18 cellular contexts compared by ENCODE assay signal in the genomic region with DNA sequence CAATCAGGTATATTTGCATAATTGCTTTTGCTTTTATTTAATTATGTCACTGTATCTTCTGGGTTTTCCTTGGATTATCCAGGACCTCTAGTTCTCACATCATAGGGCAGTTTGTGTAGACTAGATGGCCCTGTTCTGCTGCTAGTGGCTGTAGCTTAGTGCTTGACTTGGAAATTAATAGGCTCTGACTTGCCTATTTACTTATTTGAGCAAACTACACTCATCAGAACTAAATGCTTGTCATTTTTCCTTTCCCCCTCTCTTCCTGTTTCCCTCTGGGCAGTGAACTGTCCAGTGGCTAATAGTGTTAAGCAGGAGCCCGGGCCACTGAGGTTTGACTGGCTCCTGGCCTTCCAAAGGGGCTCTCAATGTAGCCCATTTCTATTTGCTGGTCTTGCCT.
A peak's percentile ranks its signal among the peaks of the same experiment; 100 is the strongest.
DNase-seq lines count a peak whose midpoint lies in the region; ATAC-seq, FAIRE-seq and TF ChIP-seq lines count a peak whose summit lies in the region.
"Had no signal": no experiment of that assay in that cellular context is flagged by ENCODE, and none has a peak within 500 bp of the region (broad histone marks: within the 10 kb centered on the region; RNA-seq: fewer than 3 reads in every experiment).

No MANE protein-coding gene starts in this region.

- H3K4ac ChIP-seq in IMR-90 (ENCODE audit: low read depth, low read length): peak overlapping the region; percentile 40; the same call in 1 of the 2 replicates

- H3K36me3 ChIP-seq in IMR-90 (ENCODE audit: control insufficient read depth, insufficient read depth, low read length): peaks cover 2% of the 10 kb centered on the region; the same call in 1 of the 2 replicates
- peaks cover 13% of the 10 kb centered on the region for H3K36me3 ChIP-seq in adipocyte (ENCODE audit: control insufficient read depth, insufficient read depth, low read length, severe bottlenecking)
- peaks cover 26% of the 10 kb centered on the region for H3K36me3 ChIP-seq in skeletal muscle satellite cell (ENCODE audit: insufficient read depth, low read length)
- H3K36me3 ChIP-seq in hepatocyte (replicated peaks; ENCODE audit: insufficient read depth, low read depth): no peaks in the 10 kb centered on the region

- H3K9ac ChIP-seq in IMR-90 (ENCODE audit: low read depth, low read length): no peak overlapping the region
- H3K9ac ChIP-seq in adipocyte (ENCODE audit: low read length): no peak overlapping the region
- H3K9ac ChIP-seq in skeletal muscle satellite cell (ENCODE audit: low read depth, low read length): peak overlapping the region; percentile 44
- H3K9ac ChIP-seq: neural progenitor cell had no signal

- intact Hi-C loops in IMR-90 (cut with micrococcal nuclease): loop anchor here (5.0 kb wide), 1 partner anchor 133 kb away; no protein-coding TSS in a partner anchor

- TF ChIP-seq CTCF in IMR-90 (conservative IDR thresholded peaks at IDR 0.05; ENCODE audit: low read depth, low read length) (no peak), hepatocyte (IDR thresholded peaks at IDR 0.05; ENCODE audit: poor library complexity) (no peak)

- no peak overlapping the region for H2BK15ac ChIP-seq in IMR-90 (ENCODE audit: low read depth, low read length)

- H3K79me2 ChIP-seq in hepatocyte: no peaks in the 10 kb centered on the region

- in situ Hi-C loops in IMR-90 (cut with MboI; ENCODE audit: low sequenced_read_pairs): no loop called here

- no peaks in the 10 kb centered on the region for H3K9me2 ChIP-seq in hepatocyte (replicated peaks; ENCODE audit: insufficient read depth)

- no peak overlapping the region for H3K23ac ChIP-seq in IMR-90 (ENCODE audit: low read depth, low read length)

- H2AK5ac ChIP-seq in IMR-90 (ENCODE audit: low read depth, low read length): no peak overlapping the region

- H4K20me1 ChIP-seq in IMR-90 (ENCODE audit: insufficient read depth, low read length): no peaks in the 10 kb centered on the region
- no peaks in the 10 kb centered on the region for H4K20me1 ChIP-seq in hepatocyte (ENCODE audit: insufficient read depth, poor library complexity, severe bottlenecking)

- H4K8ac ChIP-seq in IMR-90 (ENCODE audit: low read depth in 2 of 2, low read length in 2 of 2): no peak overlapping the region; a peak in 1 of 4 replicates

- H3K9me3 ChIP-seq in IMR-90 (ENCODE audit: control insufficient read depth, insufficient read depth, low read length) (no peaks in the 10 kb centered on the region), adipocyte (ENCODE audit: control insufficient read depth, low read length) (no peaks in the 10 kb centered on the region), skeletal muscle satellite cell (replicated peaks; ENCODE audit: low read length) (no peaks in the 10 kb centered on the region), hepatocyte (ENCODE audit: low read depth) (no peaks in the 10 kb centered on the region)
- H3K9me3 ChIP-seq: esophagus squamous epithelium, mucosa of descending colon, upper lobe of left lung had no signal

- FAIRE-seq in HTR-8/SVneo (lab: Jason Lieb, UNC): no peak

- no peak overlapping the region for H3K4me3 ChIP-seq in IMR-90 (ENCODE audit: insufficient read depth, low read depth, low read length)
- no peak overlapping the region for H3K4me3 ChIP-seq in adipocyte (ENCODE audit: low read length)
- H3K4me3 ChIP-seq in skeletal muscle satellite cell (ENCODE audit: low read length): no peak overlapping the region
- H3K4me3 ChIP-seq in hepatocyte: no peak overlapping the region
- H3K4me3 ChIP-seq: esophagus squamous epithelium, mucosa of descending colon, neural progenitor cell, upper lobe of left lung had no signal

- no peak overlapping the region for H3K27ac ChIP-seq in IMR-90 (ENCODE audit: insufficient read depth, low read length)
- H3K27ac ChIP-seq in hepatocyte: no peak overlapping the region
- H3K27ac ChIP-seq: esophagus squamous epithelium, neural progenitor cell, upper lobe of left lung had no signal

- H2BK120ac ChIP-seq in IMR-90 (ENCODE audit: low read depth, low read length): no peak overlapping the region

- no TSS peak for BruUV-seq in IMR-90 (replicated peaks; lab: Mats Ljungman, UMichigan)

- DNase-seq in IMR-90 (peak; percentile 43), adipocyte (ENCODE audit: low read depth) (peak; percentile 24), iris pigment epithelial cell (ENCODE audit: low read depth) (peak; percentile 70), HTR-8/SVneo (ENCODE audit: insufficient read length, low spot score) (no peak), hepatocyte (ENCODE audit: low spot score) (no peak), NCI-H146 treated with DMSO at 0.1 percent for 48 hours (lab: John Stamatoyannopoulos, UW; ENCODE audit: unreplicated experiment) (no peak)
- DNase-seq: activated CD4-positive, alpha-beta memory T cell treated with anti-CD3 and anti-CD28 coated beads for 36 hours; activated gamma-delta T cell treated with Interleukin-2 at 50 U/mL for 16 hours; amygdala; DMS79 treated with DMSO at 0.1 percent for 48 hours; esophagus squamous epithelium; mucosa of descending colon; NCI-H1436 treated with DMSO at 0.1 percent for 48 hours; upper lobe of left lung had no signal

- H3K18ac ChIP-seq in IMR-90 (ENCODE audit: low read depth, low read length): no peak overlapping the region

- dilution Hi-C loops in IMR-90 (cut with HindIII; ENCODE audit: low sequenced_read_pairs, unreplicated experiment): no loop called here

- POLR2A ChIA-PET in IMR-90 (lab: Charles Lee; ENCODE audit: unreplicated experiment): interaction anchor here (0.5 kb wide), 1 partner anchor 23 kb away, joined by 5 read pairs; no protein-coding TSS in a partner anchor

- no peak overlapping the region for H3K4me2 ChIP-seq in IMR-90 (ENCODE audit: low read depth, low read length)
- H3K4me2 ChIP-seq in skeletal muscle satellite cell (ENCODE audit: low read length): no peak overlapping the region
- no peak overlapping the region for H3K4me2 ChIP-seq in hepatocyte
- H3K4me2 ChIP-seq: neural progenitor cell had no signal

- H3K9me1 ChIP-seq in IMR-90 (ENCODE audit: insufficient read depth, low read length): no peaks in the 10 kb centered on the region

- no peak overlapping the region for H3K56ac ChIP-seq in IMR-90 (ENCODE audit: extremely low read depth, insufficient read depth, low read length)

- peak overlapping the region; percentile 37 for H2BK5ac ChIP-seq in IMR-90 (ENCODE audit: low read depth, low read length, poor library complexity, severe bottlenecking)

- no peaks in the 10 kb centered on the region for H3K27me3 ChIP-seq in IMR-90 (ENCODE audit: control insufficient read depth, insufficient read depth, low read length)
- no peaks in the 10 kb centered on the region for H3K27me3 ChIP-seq in adipocyte (replicated peaks; ENCODE audit: control insufficient read depth, insufficient read depth, low read length)
- no peaks in the 10 kb centered on the region for H3K27me3 ChIP-seq in skeletal muscle satellite cell (ENCODE audit: control insufficient read depth, insufficient read depth, low read length)
- no peaks in the 10 kb centered on the region for H3K27me3 ChIP-seq in hepatocyte
- H3K27me3 ChIP-seq: esophagus squamous epithelium, neural progenitor cell, upper lobe of left lung had no signal

- CTCF ChIA-PET in IMR-90 (lab: Yijun Ruan, JAX): no interaction called here

- ATAC-seq in IMR-90 (ENCODE audit: low read depth): peak; percentile 76
- ATAC-seq: left lobe of liver, mucosa of descending colon, WTC11 had no signal

- WGBS in IMR-90 (ENCODE audit: extremely low coverage in 2 of 2, insufficient read length in 1 of 2), 2 experiments: no CpG with 5 or more reads among the region's 1 CpG
- 90% methylated on average over 1 of the region's 1 CpG for WGBS in hepatocyte (ENCODE audit: low lambda C conversion rate, missing lambda C conversion rate)

- 0 out of 2 replicates have a peak overlapping the region, but pooled peaks have one; percentile 1 for H3K14ac ChIP-seq in IMR-90 (replicated peaks; ENCODE audit: low read depth, low read length)

- no peak overlapping the region for H2BK20ac ChIP-seq in IMR-90 (ENCODE audit: low read depth, low read length)

- no peak overlapping the region for H4K91ac ChIP-seq in IMR-90 (ENCODE audit: insufficient read depth, low read depth, low read length)

- H2AK9ac ChIP-seq in IMR-90 (replicated peaks; ENCODE audit: low read depth, low read length, poor library complexity): no peak overlapping the region

- TF ChIP-seq POLR2A in IMR-90 (IDR thresholded peaks at IDR 0.05; ENCODE audit: low read depth, low read length): no peak

- H3K4me1 ChIP-seq in IMR-90 (ENCODE audit: control insufficient read depth, insufficient read depth, low read length) (peaks cover 2% of the 10 kb centered on the region; the same call in 1 of the 2 replicates), adipocyte (ENCODE audit: control insufficient read depth, insufficient read depth, low read length) (peaks cover 14% of the 10 kb centered on the region), skeletal muscle satellite cell (ENCODE audit: control insufficient read depth, insufficient read depth, low read length) (peaks cover 32% of the 10 kb centered on the region), hepatocyte (ENCODE audit: insufficient read depth) (no peaks in the 10 kb centered on the region)
- H3K4me1 ChIP-seq: esophagus squamous epithelium, neural progenitor cell, upper lobe of left lung had no signal

- no peak overlapping the region for H4K5ac ChIP-seq in IMR-90 (ENCODE audit: low read depth, low read length)

- TF ChIP-seq RAD21 in IMR-90 (IDR thresholded peaks at IDR 0.05; ENCODE audit: low read length): no peak

- H2AFZ ChIP-seq in IMR-90 (replicated peaks; ENCODE audit: low read length, poor library complexity) (no peak overlapping the region), hepatocyte (no peak overlapping the region)
- H2AFZ ChIP-seq: neural progenitor cell had no signal

- no peaks in the 10 kb centered on the region for H3K79me1 ChIP-seq in IMR-90 (ENCODE audit: low read depth in 1 of 2, low read length in 2 of 2)

TF ChIP-seq in IMR-90, 13 proteins besides CTCF, POLR2A, EP300 and RAD21:
- TF ChIP-seq SMC3 (IDR thresholded peaks at IDR 0.05; ENCODE audit: low read depth, low read length): no peak
- TF ChIP-seq BHLHE40 (IDR thresholded peaks at IDR 0.05; ENCODE audit: low read depth, low read length): no peak
- no peak for TF ChIP-seq CHD1 (IDR thresholded peaks at IDR 0.05; ENCODE audit: low read depth, low read length)
- TF ChIP-seq MXI1 (IDR thresholded peaks at IDR 0.05; ENCODE audit: borderline replicate concordance, low read depth, low read length): no peak
- TF ChIP-seq CEBPB (IDR thresholded peaks at IDR 0.05; ENCODE audit: low read depth, low read length): no peak
- no peak for TF ChIP-seq RFX5 (IDR thresholded peaks at IDR 0.05; ENCODE audit: low read depth, low read length)
- TF ChIP-seq RCOR1 (IDR thresholded peaks at IDR 0.05; ENCODE audit: insufficient replicate concordance, low read length): no peak

Comparison
In these comparisons a context has a peak if more than half of its experiments do, and no peak if none do; other contexts are left out.
1. DNase-seq: peak in IMR-90 (single experiment), adipocyte (single experiment) and iris pigment epithelial cell (single experiment); none in HTR-8/SVneo (single experiment), hepatocyte (single experiment) and NCI-H146 treated with DMSO at 0.1 percent for 48 hours (single experiment).